ENCODE assay signal across 13 cellular contexts in genomic region chr10:66680886-66681285, GRCh38.
"Had no signal": no experiment of that assay in that cellular context is flagged by ENCODE, and none has a peak within 500 bp of the region (broad histone marks: within the 10 kb centered on the region; RNA-seq: fewer than 3 reads in every experiment).

No MANE protein-coding gene starts in this region.

- DNase-seq: activated CD4-positive, alpha-beta T cell treated with anti-CD3 and anti-CD28 coated beads, Interleukin-2, amount 50 U/mL, for 48 hours; activated CD4-positive, CD25-positive, alpha-beta regulatory T cell treated with anti-CD3 and anti-CD28 coated beads, Interleukin-2, amount 50 U/mL, for 72 hours; activated CD8-positive, alpha-beta memory T cell treated with anti-CD3 and anti-CD28 coated beads, Interleukin-2, amount 10 ng/mL, durations not matched to agents 7 days and 5 days; activated gamma-delta T cell treated with Interleukin-2 at 50 U/mL for 16 hours; activated naive CD8-positive, alpha-beta T cell treated with anti-CD3 and anti-CD28 coated beads, Interleukin-2, amount 10 ng/mL, durations not matched to agents 7 days and 5 days; activated T-cell treated with anti-CD3 and anti-CD28 coated beads, Interleukin-2, amount 50 U/mL, for 4 hours; central memory CD4-positive, alpha-beta T cell; effector memory CD4-positive, alpha-beta T cell; left lung; mesenchymal stem cell; sigmoid colon; stimulated activated CD4-positive, alpha-beta T cell treated with anti-CD3 and anti-CD28 coated beads, Interleukin-12 subunit alpha, Interleukin-12 subunit beta, amount 100 ng/mL, for 4 hours; stimulated activated naive CD4-positive, alpha-beta T cell had no signal

- ATAC-seq: activated CD8-positive, alpha-beta memory T cell treated with anti-CD3 and anti-CD28 coated beads, Interleukin-2, amount 10 ng/mL, durations not matched to agents 7 days and 5 days; activated T-cell treated with anti-CD3 and anti-CD28 coated beads, Interleukin-2, amount 50 U/mL, for 4 hours; left lung had no signal

- H3K9me3 ChIP-seq: left lung, sigmoid colon had no signal

- H3K27ac ChIP-seq: left lung, sigmoid colon had no signal

- H3K4me3 ChIP-seq: left lung, sigmoid colon had no signal

- H3K4me1 ChIP-seq: left lung, sigmoid colon had no signal

- H3K27me3 ChIP-seq: left lung, sigmoid colon had no signal

- H3K36me3 ChIP-seq: left lung, sigmoid colon had no signal
